16 cellular contexts compared by ENCODE assay signal in the genomic region with DNA sequence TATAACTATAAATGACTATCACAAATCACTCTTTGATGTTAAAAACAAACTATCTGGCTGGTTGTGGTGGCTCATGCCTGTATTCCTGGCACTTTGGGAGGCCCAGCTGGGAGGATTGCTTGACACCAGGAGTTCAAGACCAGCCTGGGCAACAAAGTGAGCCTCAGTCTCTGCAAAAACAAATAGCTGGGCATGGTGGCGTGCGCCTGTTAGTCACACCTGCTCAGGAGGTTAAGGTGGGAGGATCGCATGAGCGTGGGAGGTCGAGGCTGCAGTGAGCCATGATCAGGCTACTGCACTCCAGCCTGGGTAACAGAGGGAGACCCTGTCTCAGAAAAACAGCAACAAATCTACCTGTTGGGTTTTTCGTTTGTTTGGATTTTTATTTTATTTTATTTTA. TPM values are rescaled to one million over a fixed set of nuclear protein-coding genes. Genes with fewer than 3 reads are reported as not detected.
A peak's percentile ranks its signal among the peaks of the same experiment; 100 is the strongest.
DNase-seq lines count a peak whose midpoint lies in the region; ATAC-seq and TF ChIP-seq lines count a peak whose summit lies in the region.
"Had no signal": no experiment of that assay in that cellular context is flagged by ENCODE, and none has a peak within 500 bp of the region (broad histone marks: within the 10 kb centered on the region; RNA-seq: fewer than 3 reads in every experiment).

No MANE protein-coding gene starts in this region.

- H3K18ac ChIP-seq in H9 (ENCODE audit: insufficient read length, low read depth, low read length): no peak overlapping the region

- H3K14ac ChIP-seq in H9 (ENCODE audit: insufficient read depth, low read length): no peak overlapping the region

- no peak overlapping the region for H3K4me2 ChIP-seq in H9 (ENCODE audit: insufficient read depth, insufficient read length, low read length)

- H2BK20ac ChIP-seq in H9 (ENCODE audit: low read depth, low read length, poor library complexity, severe bottlenecking): no peak overlapping the region

- H3K23ac ChIP-seq in H9 (ENCODE audit: insufficient read length, low read depth, low read length): no peak overlapping the region

- H2AFZ ChIP-seq in H9 (ENCODE audit: low read length): no peak overlapping the region

- H3K56ac ChIP-seq in H9 (ENCODE audit: insufficient read length, low read depth, low read length): no peak overlapping the region

- no peak overlapping the region for H4K91ac ChIP-seq in H9 (ENCODE audit: insufficient read length, low read depth, low read length)

- intact Hi-C loops in right cardiac atrium (cut with DNase I): no loop called here
- intact Hi-C loops in Right ventricle myocardium superior (cut with DNase I): no loop called here
- intact Hi-C loops in upper lobe of right lung (cut with DNase I): no loop called here

- H3K27ac ChIP-seq in right cardiac atrium (ENCODE audit: low read length) (peak overlapping the region; percentile 56), VCaP (peak overlapping the region; percentile 97), gastroesophageal sphincter (peak overlapping the region; percentile 89 to 99 (median 93)), upper lobe of right lung (peak overlapping the region; percentile 69), H9 (ENCODE audit: insufficient read length, low read depth, low read length) (no peak overlapping the region)

- H3K9ac ChIP-seq in H9 (ENCODE audit: extremely low read depth, insufficient read length, low read length): no peak overlapping the region
- H3K9ac ChIP-seq: BLaER1 treated with 17β-estradiol and CSF1 and Interleukin-3, amounts not matched to agents 10 nM and 100 nM had no signal

- H3K4ac ChIP-seq in H9 (ENCODE audit: low read depth, low read length): no peak overlapping the region

- no peaks in the 10 kb centered on the region for H3K9me3 ChIP-seq in right cardiac atrium (ENCODE audit: control insufficient read depth, low read length)
- no peaks in the 10 kb centered on the region for H3K9me3 ChIP-seq in gastroesophageal sphincter
- no peaks in the 10 kb centered on the region for H3K9me3 ChIP-seq in upper lobe of right lung
- H3K9me3 ChIP-seq in H9 (ENCODE audit: control insufficient read depth, low read depth, low read length): no peaks in the 10 kb centered on the region
- H3K9me3 ChIP-seq: HAP-1, stomach had no signal

- H3K4me3 ChIP-seq in right cardiac atrium (ENCODE audit: low read length) (no peak overlapping the region), gastroesophageal sphincter (no peak overlapping the region), upper lobe of right lung (no peak overlapping the region)
- H3K4me3 ChIP-seq: BLaER1 treated with 17β-estradiol and CSF1 and Interleukin-3, amounts not matched to agents 10 nM and 100 nM; HAP-1; K562; SK-N-MC; stomach had no signal

- H3K4me3 Mint-ChIP-seq in H9: no peak overlapping the region
- H3K4me3 Mint-ChIP-seq: nephron had no signal

- H2BK12ac ChIP-seq in H9 (ENCODE audit: insufficient read length, low read depth, low read length): no peak overlapping the region

- no peak for ATAC-seq in right cardiac atrium
- ATAC-seq in Right ventricle myocardium superior (ENCODE audit: poor library complexity): no peak
- ATAC-seq in gastroesophageal sphincter: no peak
- no peak for ATAC-seq in upper lobe of right lung
- no peak for ATAC-seq in HG03342 (IDR thresholded peaks at IDR 0.05; ENCODE audit: unreplicated experiment)
- ATAC-seq in GM18868 (IDR thresholded peaks at IDR 0.05; ENCODE audit: unreplicated experiment): no peak
- ATAC-seq: K562 had no signal

- no peak for TF ChIP-seq POLR2A in gastroesophageal sphincter (IDR thresholded peaks at IDR 0.05)

- H3K9me3 Mint-ChIP-seq in H9: no peaks in the 10 kb centered on the region
- H3K9me3 Mint-ChIP-seq: nephron had no signal

- DNase-seq in right cardiac atrium (no peak), Right ventricle myocardium superior (no peak), upper lobe of right lung (no peak), H9 (no peak)
- DNase-seq: DND-41, NCI-H1105 treated with DMSO at 0.1 percent for 48 hours, stomach had no signal

- H3K23me2 ChIP-seq in H9 (ENCODE audit: insufficient read length, low read depth, low read length, poor library complexity, severe bottlenecking): peaks cover 4% of the 10 kb centered on the region

- no peak overlapping the region for H4K8ac ChIP-seq in H9 (replicated peaks; ENCODE audit: insufficient read length, low read depth, low read length)

- H3T11ph ChIP-seq in H9 (ENCODE audit: low read length): no peak overlapping the region

- 98% methylated on average over 6 of the region's 6 CpGs for WGBS in right cardiac atrium
- 98 to 100% methylated on average over 5 to 6 of the region's 6 CpGs for WGBS in gastroesophageal sphincter (ENCODE audit: low coverage in 1 of 2), 2 donors
- WGBS in H9 (ENCODE audit: extremely low coverage, insufficient read length, low lambda C conversion rate): no CpG with 5 or more reads among the region's 6 CpGs

- H2BK5ac ChIP-seq in H9 (ENCODE audit: insufficient read length, low read length): no peak overlapping the region

- H3K79me2 ChIP-seq in H9 (ENCODE audit: insufficient read depth, low read length): no peaks in the 10 kb centered on the region

- no peaks in the 10 kb centered on the region for H4K20me1 ChIP-seq in H9 (ENCODE audit: control insufficient read depth, insufficient read depth, insufficient read length)
- H4K20me1 ChIP-seq: BLaER1 treated with 17β-estradiol and CSF1 and Interleukin-3, amounts not matched to agents 10 nM and 100 nM had no signal

- no peak overlapping the region for H4K5ac ChIP-seq in H9 (ENCODE audit: insufficient read length, low read depth, low read length)

- TF ChIP-seq CTCF in VCaP (conservative IDR thresholded peaks at IDR 0.05) (no peak), gastroesophageal sphincter (IDR thresholded peaks at IDR 0.05) (no peak), upper lobe of right lung (IDR thresholded peaks at IDR 0.05) (no peak), H9 (conservative IDR thresholded peaks at IDR 0.05) (no peak)

- H3K27me3 ChIP-seq in right cardiac atrium (ENCODE audit: control insufficient read depth, insufficient read depth) (no peaks in the 10 kb centered on the region), gastroesophageal sphincter (no peaks in the 10 kb centered on the region), upper lobe of right lung (no peaks in the 10 kb centered on the region), H9 (ENCODE audit: insufficient read depth, low read length) (no peaks in the 10 kb centered on the region; the same call in 1 of the 2 replicates)
- H3K27me3 ChIP-seq: stomach had no signal

- H2BK120ac ChIP-seq in H9 (ENCODE audit: low read depth, low read length, poor library complexity, severe bottlenecking): no peak overlapping the region

- H3K36me3 ChIP-seq in gastroesophageal sphincter: no peaks in the 10 kb centered on the region
- H3K36me3 ChIP-seq in upper lobe of right lung: no peaks in the 10 kb centered on the region
- H3K36me3 ChIP-seq: BLaER1 treated with 17β-estradiol and CSF1 and Interleukin-3, amounts not matched to agents 10 nM and 100 nM; HAP-1; stomach had no signal

- H3K36me3 Mint-ChIP-seq in H9 (ENCODE audit: insufficient read depth in 1 of 3, low read depth in 3 of 3): peaks cover 0 to 4% (median 0%) of the 10 kb centered on the region in 3 experiments; a peak in 1 of 7 replicates

- H2AK5ac ChIP-seq in H9 (ENCODE audit: insufficient read length, low read length): no peak overlapping the region

- H3K4me1 ChIP-seq in right cardiac atrium (ENCODE audit: control insufficient read depth, insufficient read depth, low read length) (peaks cover 9% of the 10 kb centered on the region), gastroesophageal sphincter (peaks cover 8 to 46% (median 19%) of the 10 kb centered on the region in 3 donors), upper lobe of right lung (peaks cover 27% of the 10 kb centered on the region), H9 (ENCODE audit: insufficient read depth, low read length) (no peaks in the 10 kb centered on the region)

- H3K27me3 Mint-ChIP-seq in H9 (ENCODE audit: low read depth): peaks cover 27% of the 10 kb centered on the region

- H3K4me1 Mint-ChIP-seq in H9: peaks cover 6 to 8% of the 10 kb centered on the region in 2 experiments

- H3K79me1 ChIP-seq in H9 (ENCODE audit: insufficient read depth, low read depth, low read length, poor library complexity, severe bottlenecking): no peaks in the 10 kb centered on the region

- TF ChIP-seq EP300 in gastroesophageal sphincter (IDR thresholded peaks at IDR 0.05): no peak

- H3K27ac Mint-ChIP-seq in H9: no peak overlapping the region
- H3K27ac Mint-ChIP-seq: nephron had no signal

- no peak overlapping the region for H2BK15ac ChIP-seq in H9 (ENCODE audit: low read depth, low read length)

RNA-seq across cellular contexts. Expression of a gene that starts 5.4 kb away (rescaled TPM):
- total RNA-seq in right cardiac atrium (100 to 1,000 TPM; 118 to 187 (median 148) TPM), Right ventricle myocardium superior (98.9 TPM), gastroesophageal sphincter (100 to 1,000 TPM; 230 to 458 (median 305) TPM), upper lobe of right lung (161 TPM), H9 (2021) (93.6 and 100 TPM in 2 replicates)
- polyA plus RNA-seq in right cardiac atrium: 57.9 TPM
